Comparison of ENCODE assay signal across 8 cellular contexts in genomic region chr3:55160241-55160877, GRCh38.
DNase-seq lines count a peak whose midpoint lies in the region; ATAC-seq and TF ChIP-seq lines count a peak whose summit lies in the region.
"Had no signal": no experiment of that assay in that cellular context is flagged by ENCODE, and none has a peak within 500 bp of the region (broad histone marks: within the 10 kb centered on the region; RNA-seq: fewer than 3 reads in every experiment).

No MANE protein-coding gene starts in this region.

- intact Hi-C loops in natural killer cell (cut with micrococcal nuclease), result no loop called here

- peaks cover 2% of the 10 kb centered on the region for H3K36me3 Mint-ChIP-seq in natural killer cell

- peak; percentile 1 for DNase-seq in KBM-7
- peak; percentile 94 to 100 for DNase-seq in fibroblast of lung (ENCODE audit: low read depth in 2 of 2)
- peak; percentile 62 for DNase-seq in smooth muscle cell of the brain vasculature (ENCODE audit: low read depth, low spot score)
- DNase-seq in NAMALWA (ENCODE audit: low spot score), result no peak
- no peak for DNase-seq in natural killer cell

- H3K4me3 Mint-ChIP-seq in natural killer cell, result no peak overlapping the region

- no peak overlapping the region for H2AFZ ChIP-seq in fibroblast of lung (ENCODE audit: low read length)

- no peaks in the 10 kb centered on the region for H3K9me3 ChIP-seq in fibroblast of lung (ENCODE audit: control insufficient read depth, insufficient read depth, low read depth, low read length)

- H3K4me1 ChIP-seq in fibroblast of lung (ENCODE audit: control insufficient read depth, extremely low read depth, insufficient read depth, low read length), result peaks cover 28% of the 10 kb centered on the region

- H3K4me2 ChIP-seq in fibroblast of lung (ENCODE audit: extremely low read depth, insufficient read depth, low read length), result peak overlapping the region; percentile 28

- peaks cover 8 to 17% of the 10 kb centered on the region in 2 donors for H3K9me3 Mint-ChIP-seq in natural killer cell

- no peak overlapping the region for H3K27ac Mint-ChIP-seq in natural killer cell

- in situ Hi-C loops in KBM-7 (cut with MboI; ENCODE audit: low pct_unique_long_range_greater_than_20kb, low sequenced_read_pairs), result no loop called here

- H3K4me1 Mint-ChIP-seq in natural killer cell, result no peaks in the 10 kb centered on the region

- H3K4me3 ChIP-seq in fibroblast of lung (replicated peaks in 1 of 4; ENCODE audit: control extremely low read depth in 1 of 4, insufficient read depth in 1 of 4, low read depth in 3 of 4, low read length in 4 of 4), result no peak overlapping the region
- H3K4me3 ChIP-seq: lung had no signal

- no peaks in the 10 kb centered on the region for H3K27me3 Mint-ChIP-seq in natural killer cell (ENCODE audit: low read depth in 2 of 2)

- no peaks in the 10 kb centered on the region for H3K27me3 ChIP-seq in fibroblast of lung (ENCODE audit: control insufficient read depth, insufficient read depth, low read length)

- peak overlapping the region; percentile 59 for H3K27ac ChIP-seq in fibroblast of lung (ENCODE audit: insufficient read depth, low read length)

- ATAC-seq in GM19463 (IDR thresholded peaks at IDR 0.05; ENCODE audit: unreplicated experiment) (peak; percentile 73), HG03469 (IDR thresholded peaks at IDR 0.05; ENCODE audit: unreplicated experiment) (no peak), natural killer cell (no peak)

- no peaks in the 10 kb centered on the region for H3K79me2 ChIP-seq in fibroblast of lung (ENCODE audit: control insufficient read depth, insufficient read depth, low read length)

- no peaks in the 10 kb centered on the region for H4K20me1 ChIP-seq in fibroblast of lung (ENCODE audit: control insufficient read depth, extremely low read depth, insufficient read depth, low read length)

- H3K36me3 ChIP-seq in fibroblast of lung (ENCODE audit: control insufficient read depth, insufficient read depth, low read length), result no peaks in the 10 kb centered on the region

- H3K9ac ChIP-seq in fibroblast of lung (ENCODE audit: insufficient read depth, low read length), result no peak overlapping the region

- TF ChIP-seq CTCF in fibroblast of lung (conservative IDR thresholded peaks at IDR 0.05 in 1 of 2, IDR thresholded peaks at IDR 0.05 in 1 of 2; ENCODE audit: low read depth in 1 of 2, low read length in 2 of 2), result no peak
- TF ChIP-seq CTCF in natural killer cell (IDR thresholded peaks at IDR 0.05), result no peak

Comparison
In these comparisons a context has a peak if more than half of its experiments do, and no peak if none do; other contexts are left out.
1. DNase-seq: peak in KBM-7 (single experiment), fibroblast of lung (2 of 2) and smooth muscle cell of the brain vasculature (single experiment); none in NAMALWA (single experiment) and natural killer cell (single experiment).